ENCODE assay signal across 8 cellular contexts in genomic region chr9:137757613-137758029, GRCh38.
DNase-seq lines count a peak whose midpoint lies in the region; ATAC-seq and TF ChIP-seq lines count a peak whose summit lies in the region.

No MANE protein-coding gene starts in this region.

- CTCF ChIA-PET in RWPE1 (lab: Yijun Ruan, JAX) = interaction anchor here (0.9 kb wide), 1 partner anchor 85 kb away, joined by 3 read pairs; no protein-coding TSS in a partner anchor

- no peak overlapping the region for H2BK15ac ChIP-seq in mesendoderm (replicated peaks; ENCODE audit: low read depth)

- H2BK5ac ChIP-seq in mesendoderm (ENCODE audit: low read length) = no peak overlapping the region

- H3K23ac ChIP-seq in mesendoderm (ENCODE audit: low read length) = no peak overlapping the region

- H3K18ac ChIP-seq in mesendoderm (ENCODE audit: low read length) = no peak overlapping the region

- DNase-seq in RWPE1 (ENCODE audit: low spot score) = peak; percentile 57
- peak; percentile 66 for DNase-seq in choroid plexus epithelial cell (ENCODE audit: low read depth)
- DNase-seq in stimulated activated CD4-positive, alpha-beta T cell treated with anti-CD3 and anti-CD28 coated beads, TNF-alpha, amount 100 ng/mL, for 24 hours (ENCODE audit: low read depth in 3 of 3) = peak in 2 of 3 experiments; percentile 7 to 42
- no peak for DNase-seq in right atrium auricular region (ENCODE audit: low spot score)
- no peak for DNase-seq in COLO829 (ENCODE audit: low spot score)
- DNase-seq in mesendoderm = no peak
- no peak for DNase-seq in foreskin melanocyte

- H3K4me1 ChIP-seq in right atrium auricular region (no peaks in the 10 kb centered on the region), mesendoderm (ENCODE audit: control insufficient read depth, low read depth, low read length) (no peaks in the 10 kb centered on the region)

- H3K36me3 ChIP-seq in right atrium auricular region = peaks cover 47% of the 10 kb centered on the region
- H3K36me3 ChIP-seq in mesendoderm (ENCODE audit: control insufficient read depth, insufficient read depth, low read length) = peaks cover 10% of the 10 kb centered on the region

- no peak overlapping the region for H3K4me2 ChIP-seq in mesendoderm (ENCODE audit: low read length)

- TF ChIP-seq CTCF in RWPE1 (conservative IDR thresholded peaks at IDR 0.05; ENCODE audit: low read depth) (no peak), choroid plexus epithelial cell (conservative IDR thresholded peaks at IDR 0.05; ENCODE audit: low read depth, low read length) (no peak), right atrium auricular region (IDR thresholded peaks at IDR 0.05) (no peak)

- H3K9me3 ChIP-seq in right atrium auricular region = peaks cover 0 to 6% of the 10 kb centered on the region in 2 donors

- ATAC-seq in GM19324 (IDR thresholded peaks at IDR 0.05; ENCODE audit: low FRiP score, unreplicated experiment) = peak; percentile 37

- peaks cover 1% of the 10 kb centered on the region for H3K79me2 ChIP-seq in mesendoderm (ENCODE audit: control insufficient read depth, insufficient read depth, low read length)

- H4K8ac ChIP-seq in mesendoderm (ENCODE audit: low read depth, low read length) = no peak overlapping the region

- no peak overlapping the region for H2AK5ac ChIP-seq in mesendoderm (ENCODE audit: low read length)

- POLR2A ChIA-PET in RWPE1 (lab: Yijun Ruan, JAX; ENCODE audit: low non-redundant PET) = no interaction called here

- H3K27ac ChIP-seq in RWPE1 (peak overlapping the region; percentile 71), right atrium auricular region (no peak overlapping the region), mesendoderm (ENCODE audit: low read depth, low read length) (no peak overlapping the region)

- no peak overlapping the region for H4K5ac ChIP-seq in mesendoderm (ENCODE audit: low read length)

- H3K27me3 ChIP-seq in right atrium auricular region (no peaks in the 10 kb centered on the region), mesendoderm (ENCODE audit: insufficient read depth, low read length, poor library complexity) (no peaks in the 10 kb centered on the region)

- H3K4ac ChIP-seq in mesendoderm (ENCODE audit: low read depth, low read length) = no peak overlapping the region

- no peak overlapping the region for H3K9ac ChIP-seq in mesendoderm (ENCODE audit: low read length)

- H3K56ac ChIP-seq in mesendoderm (ENCODE audit: low read length) = no peak overlapping the region

- peaks cover 14% of the 10 kb centered on the region for H3K79me1 ChIP-seq in mesendoderm (ENCODE audit: low read length)

- WGBS in mesendoderm (ENCODE audit: extremely low coverage, insufficient coverage, low lambda C conversion rate) = no CpG with 5 or more reads among the region's 9 CpGs

- no peak overlapping the region for H2BK120ac ChIP-seq in mesendoderm (ENCODE audit: low read depth, low read length)

- H3K4me3 ChIP-seq in choroid plexus epithelial cell (ENCODE audit: low read depth, low read length) = no peak overlapping the region
- no peak overlapping the region for H3K4me3 ChIP-seq in right atrium auricular region
- H3K4me3 ChIP-seq in mesendoderm (ENCODE audit: low read length) = no peak overlapping the region

Comparison
In these comparisons a context has a peak if more than half of its experiments do, and no peak if none do; other contexts are left out.
1. DNase-seq: peak in RWPE1 (single experiment), choroid plexus epithelial cell (single experiment) and stimulated activated CD4-positive, alpha-beta T cell treated with anti-CD3 and anti-CD28 coated beads, TNF-alpha, amount 100 ng/mL, for 24 hours (2 of 3); none in right atrium auricular region (single experiment), COLO829 (single experiment), mesendoderm (single experiment) and foreskin melanocyte (single experiment).